In the genomic region with DNA sequence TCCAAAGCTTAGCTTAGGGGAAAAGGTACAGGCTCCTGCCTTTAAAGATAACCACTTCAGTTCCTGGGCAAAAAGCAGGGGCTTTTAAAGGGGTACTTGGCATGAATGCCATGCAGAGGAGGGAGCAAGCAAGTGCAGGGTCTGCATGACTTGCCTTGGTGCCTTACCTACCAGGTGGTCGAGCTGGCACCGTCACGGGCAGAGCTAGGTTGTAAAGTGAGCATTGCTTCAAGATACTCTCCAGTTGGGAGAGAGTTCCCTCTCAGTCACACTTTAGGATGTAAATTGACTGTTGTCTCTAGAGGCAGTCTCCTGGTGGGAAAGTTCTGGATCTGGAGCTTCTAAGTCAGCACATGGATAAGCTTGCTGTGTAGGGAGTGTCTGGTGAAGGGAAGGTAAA, we compare ENCODE assay signal across 15 cellular contexts. TPM values are rescaled to one million over a fixed set of nuclear protein-coding genes. Genes with fewer than 3 reads are reported as not detected.
DNase-seq lines count a peak whose midpoint lies in the region; ATAC-seq and TF ChIP-seq lines count a peak whose summit lies in the region.
"Had no signal": no experiment of that assay in that cellular context is flagged by ENCODE, and none has a peak within 500 bp of the region (broad histone marks: within the 10 kb centered on the region; RNA-seq: fewer than 3 reads in every experiment).

No MANE protein-coding gene starts in this region.

- no peaks in the 10 kb centered on the region for H4K20me1 ChIP-seq in Karpas-422 (ENCODE audit: insufficient read depth, low read depth, low read length)

- H3K4me1 ChIP-seq in Karpas-422 (ENCODE audit: low read length) (peaks cover 51% of the 10 kb centered on the region), lower lobe of right lung (peaks cover 35% of the 10 kb centered on the region), upper lobe of right lung (peaks cover 21% of the 10 kb centered on the region)
- H3K4me1 ChIP-seq: BE2C had no signal

- POLR2A ChIA-PET in CD4-positive, alpha-beta T cell (lab: Charles Lee), result interaction anchor here (0.6 to 1.8 kb wide), 3 partner anchors 14 to 45 kb away, joined by 3 to 4 read pairs (median 3); no protein-coding TSS in a partner anchor

- H3K9me3 Mint-ChIP-seq in CD4-positive, alpha-beta T cell, result no peaks in the 10 kb centered on the region
- H3K9me3 Mint-ChIP-seq in stimulated activated naive B cell treated with anti-CD40 and anti-IgM and Interleukin-4, amounts not matched to agents 10 μg/mL and 1 μg/mL and 100 μg/mL, for 72 hours, result no peaks in the 10 kb centered on the region

- H3K36me3 Mint-ChIP-seq in CD4-positive, alpha-beta T cell (ENCODE audit: low read depth), result peaks cover 67% of the 10 kb centered on the region
- peaks cover 50 to 64% of the 10 kb centered on the region in 2 donors for H3K36me3 Mint-ChIP-seq in stimulated activated naive B cell treated with anti-CD40 and anti-IgM and Interleukin-4, amounts not matched to agents 10 μg/mL and 1 μg/mL and 100 μg/mL, for 72 hours

- H3K9me3 ChIP-seq in CD4-positive, alpha-beta T cell (ENCODE audit: control insufficient read depth, low read length), result no peaks in the 10 kb centered on the region
- H3K9me3 ChIP-seq in Karpas-422 (ENCODE audit: low read length), result no peaks in the 10 kb centered on the region
- H3K9me3 ChIP-seq in lower lobe of right lung, result no peaks in the 10 kb centered on the region
- H3K9me3 ChIP-seq in upper lobe of right lung, result no peaks in the 10 kb centered on the region
- H3K9me3 ChIP-seq: BE2C, SK-N-SH had no signal

- intact Hi-C loops in CD4-positive, alpha-beta T cell (cut with DNase I, micrococcal nuclease), result no loop called here
- intact Hi-C loops in lower lobe of right lung (cut with DNase I), result no loop called here
- intact Hi-C loops in upper lobe of right lung (cut with DNase I), result no loop called here

- no peaks in the 10 kb centered on the region for H3K27me3 ChIP-seq in CD4-positive, alpha-beta T cell (ENCODE audit: control insufficient read depth, insufficient read depth, low read length)
- H3K27me3 ChIP-seq in Karpas-422 (ENCODE audit: low read length) (no peaks in the 10 kb centered on the region), lower lobe of right lung (ENCODE audit: low read depth) (no peaks in the 10 kb centered on the region), upper lobe of right lung (no peaks in the 10 kb centered on the region)
- H3K27me3 ChIP-seq: BE2C had no signal

- no peak overlapping the region for H3K4me2 ChIP-seq in Karpas-422 (ENCODE audit: low read depth, low read length, poor library complexity, severe bottlenecking)
- H3K4me2 ChIP-seq: SK-N-SH had no signal

- H3K27ac ChIP-seq in CD4-positive, alpha-beta T cell (ENCODE audit: low read depth, low read length), result no peak overlapping the region
- H3K27ac ChIP-seq in Karpas-422 (ENCODE audit: low read length), result 0 out of 2 replicates have a peak overlapping the region, but pooled peaks have one; percentile 10
- H3K27ac ChIP-seq in lower lobe of right lung, result peak overlapping the region; percentile 25
- no peak overlapping the region for H3K27ac ChIP-seq in upper lobe of right lung

- H3K79me2 ChIP-seq in Karpas-422 (ENCODE audit: low read length), result peaks cover 38% of the 10 kb centered on the region

- peak overlapping the region; percentile 46 for H3K27ac Mint-ChIP-seq in CD4-positive, alpha-beta T cell
- H3K27ac Mint-ChIP-seq in stimulated activated naive B cell treated with anti-CD40 and anti-IgM and Interleukin-4, amounts not matched to agents 10 μg/mL and 1 μg/mL and 100 μg/mL, for 72 hours, result peak overlapping the region; percentile 9

- H2AFZ ChIP-seq in Karpas-422 (ENCODE audit: low read length), result no peak overlapping the region

- H3K9ac ChIP-seq in Karpas-422 (ENCODE audit: low read length), result no peak overlapping the region
- H3K9ac ChIP-seq: SK-N-SH had no signal

- H3K4me1 Mint-ChIP-seq in CD4-positive, alpha-beta T cell (ENCODE audit: low read depth), result peaks cover 30% of the 10 kb centered on the region
- H3K4me1 Mint-ChIP-seq in stimulated activated naive B cell treated with anti-CD40 and anti-IgM and Interleukin-4, amounts not matched to agents 10 μg/mL and 1 μg/mL and 100 μg/mL, for 72 hours, result peaks cover 51 to 83% of the 10 kb centered on the region in 2 donors

- no peak overlapping the region for H3K4me3 Mint-ChIP-seq in CD4-positive, alpha-beta T cell
- no peak overlapping the region for H3K4me3 Mint-ChIP-seq in stimulated activated naive B cell treated with anti-CD40 and anti-IgM and Interleukin-4, amounts not matched to agents 10 μg/mL and 1 μg/mL and 100 μg/mL, for 72 hours

- CTCF ChIA-PET in CD4-positive, alpha-beta T cell (lab: Charles Lee), result no interaction called here

- no peak for DNase-seq in CD4-positive, alpha-beta T cell
- DNase-seq in Karpas-422 (no peak), lower lobe of right lung (no peak), upper lobe of right lung (no peak), T-helper 1 cell (no peak)
- no peak for DNase-seq in stimulated activated naive B cell treated with anti-CD40 and anti-IgM and Interleukin-4, amounts not matched to agents 10 μg/mL and 1 μg/mL and 100 μg/mL, for 72 hours
- DNase-seq: BE2C, GF-D8, NCI-H1105, NCI-H1694, NCI-H2227 treated with DMSO at 0.1 percent for 48 hours, SK-N-SH had no signal

- TF ChIP-seq CTCF in CD4-positive, alpha-beta T cell (IDR thresholded peaks at IDR 0.05), result no peak
- TF ChIP-seq CTCF in lower lobe of right lung (IDR thresholded peaks at IDR 0.05), result no peak
- no peak for TF ChIP-seq CTCF in upper lobe of right lung (IDR thresholded peaks at IDR 0.05)

- no peaks in the 10 kb centered on the region for H3K9me2 ChIP-seq in Karpas-422 (replicated peaks; ENCODE audit: insufficient read depth, low read length)
- H3K9me2 ChIP-seq: SK-N-SH had no signal

- peaks cover 9% of the 10 kb centered on the region; the same call in 1 of the 2 replicates for H3K36me3 ChIP-seq in Karpas-422 (ENCODE audit: insufficient read depth, low read length)
- H3K36me3 ChIP-seq in lower lobe of right lung, result peaks cover 41% of the 10 kb centered on the region
- peaks cover 28% of the 10 kb centered on the region for H3K36me3 ChIP-seq in upper lobe of right lung
- H3K36me3 ChIP-seq: BE2C had no signal

- H3K27me3 Mint-ChIP-seq in CD4-positive, alpha-beta T cell, result no peaks in the 10 kb centered on the region
- H3K27me3 Mint-ChIP-seq in stimulated activated naive B cell treated with anti-CD40 and anti-IgM and Interleukin-4, amounts not matched to agents 10 μg/mL and 1 μg/mL and 100 μg/mL, for 72 hours, result no peaks in the 10 kb centered on the region

- no peak for ATAC-seq in CD4-positive, alpha-beta T cell (ENCODE audit: poor library complexity)
- ATAC-seq in lower lobe of right lung, result no peak
- no peak for ATAC-seq in stimulated activated naive B cell treated with anti-CD40 and anti-IgM and Interleukin-4, amounts not matched to agents 10 μg/mL and 1 μg/mL and 100 μg/mL, for 72 hours (replicated peaks)
- no peak for ATAC-seq in upper lobe of right lung
- no peak for ATAC-seq in HG03039 (IDR thresholded peaks at IDR 0.05; ENCODE audit: unreplicated experiment)
- ATAC-seq: Panc1, Right ventricle myocardium inferior had no signal

- no peak overlapping the region for H3K4me3 ChIP-seq in Karpas-422 (ENCODE audit: low read length)
- no peak overlapping the region for H3K4me3 ChIP-seq in lower lobe of right lung
- no peak overlapping the region for H3K4me3 ChIP-seq in upper lobe of right lung

RNA-seq across cellular contexts. Expression of gene TTC7A, which starts 33.1 kb away (rescaled TPM):
- 10 to 100 TPM; 40.3 to 40.6 TPM for total RNA-seq in CD4-positive, alpha-beta T cell
- total RNA-seq in Karpas-422 (2014; rRNA removed; shearing (Covaris generic); ENCODE audit: low replicate concordance), result 53.7 and 54.6 TPM in 2 replicates
- total RNA-seq in lower lobe of right lung (60.9 TPM), upper lobe of right lung (45.5 TPM)

RNA-seq across cellular contexts. Expression of gene MCFD2, which starts 58.6 kb away (rescaled TPM):
- total RNA-seq in CD4-positive, alpha-beta T cell, result 10 to 100 TPM; 29.1 to 29.7 TPM
- total RNA-seq in Karpas-422 (2014; rRNA removed; shearing (Covaris generic); ENCODE audit: low replicate concordance), result 37.8 and 47.6 TPM in 2 replicates
- total RNA-seq in lower lobe of right lung, result 82.3 TPM
- 104 TPM for total RNA-seq in upper lobe of right lung

Comparison
In these comparisons a context has a peak if more than half of its experiments do, and no peak if none do; other contexts are left out.
1. H3K27ac ChIP-seq: peak in Karpas-422 (single experiment) and lower lobe of right lung (single experiment); none in CD4-positive, alpha-beta T cell (single experiment) and upper lobe of right lung (single experiment).